Comparison of ENCODE assay signal across 22 cellular contexts in the genomic region with DNA sequence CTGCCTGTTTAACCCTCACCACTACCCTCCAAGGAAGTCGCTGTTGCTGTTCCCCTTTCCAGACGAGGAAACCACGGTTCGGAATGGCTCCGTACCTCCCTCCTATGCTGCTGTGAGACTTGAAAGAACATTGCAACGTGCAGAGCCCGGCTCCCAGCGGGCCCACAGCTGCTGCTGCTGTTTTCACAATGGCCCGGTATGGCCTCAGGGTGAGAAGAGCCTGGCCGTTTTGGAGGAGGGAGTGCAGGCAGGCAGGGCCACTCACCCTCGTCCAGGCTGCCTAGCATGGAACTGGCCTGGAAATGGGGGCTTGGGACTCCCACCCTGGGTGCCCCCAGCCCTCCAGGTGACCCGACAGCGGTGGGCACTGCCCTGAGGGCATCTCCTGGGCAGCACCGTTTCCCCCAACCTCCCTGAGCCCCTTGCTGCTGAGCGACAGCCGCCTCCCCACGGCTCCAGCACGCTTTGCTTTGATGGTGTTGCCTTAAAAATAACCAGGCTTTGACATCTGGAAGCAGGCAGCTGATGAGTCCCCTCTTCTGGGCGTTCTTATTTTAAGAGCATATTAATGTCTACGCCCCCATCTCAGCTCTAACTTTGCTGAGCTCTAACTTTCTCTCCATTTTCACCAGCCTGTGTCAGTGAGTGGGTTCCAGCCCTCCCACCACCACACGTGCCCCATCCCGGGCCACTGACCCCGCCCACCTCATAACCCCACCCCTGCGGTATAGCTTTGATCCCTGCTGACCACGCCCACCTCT.
DNase-seq lines count a peak whose midpoint lies in the region; ATAC-seq, FAIRE-seq and TF ChIP-seq lines count a peak whose summit lies in the region.
"Had no signal": no experiment of that assay in that cellular context is flagged by ENCODE, and none has a peak within 500 bp of the region (broad histone marks: within the 10 kb centered on the region; RNA-seq: fewer than 3 reads in every experiment).

No MANE protein-coding gene starts in this region.

- H3K4me3 ChIP-seq in left ventricle myocardium inferior, result no peak overlapping the region
- no peak overlapping the region for H3K4me3 ChIP-seq in K562
- H3K4me3 ChIP-seq: adrenal gland, colonic mucosa, mucosa of descending colon, upper lobe of left lung had no signal

- no peak overlapping the region for H3K4me3 Mint-ChIP-seq in stimulated activated naive B cell treated with anti-CD40 and anti-IgM and Interleukin-4, amounts not matched to agents 10 μg/mL and 1 μg/mL and 100 μg/mL, for 72 hours
- H3K4me3 Mint-ChIP-seq: activated T-cell treated with anti-CD3 and anti-CD28 coated beads, Interleukin-2, amount 50 U/mL, for 4 hours; immature natural killer cell; nephron progenitor cell had no signal

- H3K9ac ChIP-seq in K562 (ENCODE audit: insufficient read depth in 1 of 2, low read depth in 2 of 2, low read length in 2 of 2), result no peak overlapping the region

- FAIRE-seq in K562 (lab: Jason Lieb, UNC), result no peak
- FAIRE-seq: endometrium had no signal

- peak; percentile 25 for DNase-seq in Right ventricle myocardium superior
- DNase-seq in left ventricle myocardium inferior, result no peak
- no peak for DNase-seq in K562 (ENCODE audit: extremely low read depth in 1 of 4, low spot score in 3 of 4)
- peak; percentile 64 for DNase-seq in iPS-NIHi7 (ENCODE audit: extremely low spot score)
- DNase-seq in RWPE1 (ENCODE audit: low spot score), result no peak
- no peak for DNase-seq in stimulated activated naive B cell treated with anti-CD40 and anti-IgM and Interleukin-4, amounts not matched to agents 10 μg/mL and 1 μg/mL and 100 μg/mL, for 72 hours
- DNase-seq in GM19238 (ENCODE audit: insufficient read length, low spot score), result no peak
- DNase-seq: activated naive CD4-positive, alpha-beta T cell; activated T-cell treated with anti-CD3 and anti-CD28 coated beads, Interleukin-2, amount 50 U/mL, for 4 hours; brain microvascular endothelial cell; colonic mucosa; immature natural killer cell; NCI-H1105 treated with DMSO at 0.1 percent for 48 hours; NCI-H2107; NCI-H510A treated with DMSO at 0.1 percent for 48 hours; upper lobe of left lung had no signal

- no peaks in the 10 kb centered on the region for H3K4me1 ChIP-seq in left ventricle myocardium inferior
- H3K4me1 ChIP-seq in K562 (replicated peaks in 1 of 2; ENCODE audit: control insufficient read depth in 2 of 2, insufficient read depth in 2 of 2, low read length in 2 of 2), result peaks cover 0 to 7% of the 10 kb centered on the region in 2 experiments; a peak in 2 of 5 replicates
- H3K4me1 ChIP-seq: colonic mucosa, upper lobe of left lung had no signal

- no peaks in the 10 kb centered on the region for H3K9me1 ChIP-seq in K562 (ENCODE audit: control insufficient read depth, insufficient read depth, low read length)

- TF ChIP-seq CTCF in left ventricle myocardium inferior (IDR thresholded peaks at IDR 0.05; ENCODE audit: borderline replicate concordance) (no peak), K562 (IDR thresholded peaks at IDR 0.05 in 2 of 3, conservative IDR thresholded peaks at IDR 0.05 in 1 of 3; ENCODE audit: insufficient read depth in 2 of 3, low read depth in 1 of 3, low read length in 3 of 3) (no peak), RWPE1 (conservative IDR thresholded peaks at IDR 0.05; ENCODE audit: low read depth) (no peak)

- TF ChIP-seq RAD21 in K562 (CRISPR knock-in tag; conservative IDR thresholded peaks at IDR 0.05 in 1 of 2, IDR thresholded peaks at IDR 0.05 in 1 of 2), result no peak

- intact Hi-C loops in Right ventricle myocardium superior (cut with DNase I), result no loop called here
- intact Hi-C loops in left ventricle myocardium inferior (cut with micrococcal nuclease), result no loop called here
- intact Hi-C loops in K562 (cut with micrococcal nuclease), result no loop called here

- H3K9me3 Mint-ChIP-seq in stimulated activated naive B cell treated with anti-CD40 and anti-IgM and Interleukin-4, amounts not matched to agents 10 μg/mL and 1 μg/mL and 100 μg/mL, for 72 hours, result peaks cover 9 to 12% of the 10 kb centered on the region in 2 donors
- H3K9me3 Mint-ChIP-seq: activated T-cell treated with anti-CD3 and anti-CD28 coated beads, Interleukin-2, amount 50 U/mL, for 4 hours; immature natural killer cell had no signal

- H3K36me3 ChIP-seq in left ventricle myocardium inferior (no peaks in the 10 kb centered on the region), K562 (ENCODE audit: control insufficient read depth, insufficient read depth, low read length) (no peaks in the 10 kb centered on the region)
- H3K36me3 ChIP-seq: adrenal gland, brain microvascular endothelial cell, colonic mucosa, upper lobe of left lung had no signal

- H3K79me2 ChIP-seq in K562 (ENCODE audit: control insufficient read depth, insufficient read depth, low read length), result no peaks in the 10 kb centered on the region

- in situ Hi-C loops in K562 (cut with MboI), result no loop called here

- ATAC-seq in Right ventricle myocardium superior (ENCODE audit: poor library complexity) (no peak), K562 (no peak), HG03432 (IDR thresholded peaks at IDR 0.05; ENCODE audit: unreplicated experiment) (no peak)
- ATAC-seq in stimulated activated naive B cell treated with anti-CD40 and anti-IgM and Interleukin-4, amounts not matched to agents 10 μg/mL and 1 μg/mL and 100 μg/mL, for 72 hours (replicated peaks), result no peak
- ATAC-seq: activated T-cell treated with anti-CD3 and anti-CD28 coated beads, Interleukin-2, amount 50 U/mL, for 4 hours had no signal

- H3K27me3 Mint-ChIP-seq in stimulated activated naive B cell treated with anti-CD40 and anti-IgM and Interleukin-4, amounts not matched to agents 10 μg/mL and 1 μg/mL and 100 μg/mL, for 72 hours, result peaks cover 56 to 64% of the 10 kb centered on the region in 2 donors

- no TSS peak for BruUV-seq in K562 (replicated peaks; lab: Mats Ljungman, UMichigan)

- H3K27me3 ChIP-seq in left ventricle myocardium inferior (ENCODE audit: low read depth) (peaks cover 71% of the 10 kb centered on the region), K562 (ENCODE audit: control insufficient read depth in 2 of 2, insufficient read depth in 2 of 2, low read length in 2 of 2) (peaks cover 4 to 41% of the 10 kb centered on the region in 2 experiments; a peak in 4 of 5 replicates)
- H3K27me3 ChIP-seq: adrenal gland, colonic mucosa had no signal

- H3K27ac ChIP-seq in left ventricle myocardium inferior (replicated peaks) (no peak overlapping the region), K562 (ENCODE audit: extremely low read depth, low read depth, low read length) (no peak overlapping the region), RWPE1 (no peak overlapping the region)
- H3K27ac ChIP-seq: adrenal gland, brain microvascular endothelial cell, C4-2B, colonic mucosa, upper lobe of left lung had no signal

- CTCF ChIA-PET in K562 (lab: Yijun Ruan, JAX; ENCODE audit: low intra/inter-chr PET ratio), result no interaction called here
- CTCF ChIA-PET in RWPE1 (lab: Yijun Ruan, JAX), result no interaction called here

- no peak for TF ChIP-seq POLR2A in K562 (conservative IDR thresholded peaks at IDR 0.05)

- H3K4me2 ChIP-seq in K562 (ENCODE audit: insufficient read depth, low read length), result no peak overlapping the region

- no peak for TF ChIP-seq EP300 in K562 (IDR thresholded peaks at IDR 0.05; ENCODE audit: low read length)

- H2AFZ ChIP-seq in K562 (ENCODE audit: low read depth, low read length), result no peak overlapping the region

- H4K20me1 ChIP-seq in K562 (replicated peaks; ENCODE audit: control insufficient read depth, insufficient read depth, low read length), result no peaks in the 10 kb centered on the region

- WGBS in K562 (ENCODE audit: insufficient coverage, low coverage, missing lambda C conversion rate), result 7% methylated on average over 17 of the region's 25 CpGs

- no peak overlapping the region for H3K27ac Mint-ChIP-seq in stimulated activated naive B cell treated with anti-CD40 and anti-IgM and Interleukin-4, amounts not matched to agents 10 μg/mL and 1 μg/mL and 100 μg/mL, for 72 hours
- H3K27ac Mint-ChIP-seq: immature natural killer cell, nephron progenitor cell had no signal

- POLR2A ChIA-PET in K562 (lab: Yijun Ruan, JAX) (no interaction called here), RWPE1 (lab: Yijun Ruan, JAX; ENCODE audit: low non-redundant PET) (no interaction called here)

- peaks cover 0 to 10% of the 10 kb centered on the region in 2 donors for H3K4me1 Mint-ChIP-seq in stimulated activated naive B cell treated with anti-CD40 and anti-IgM and Interleukin-4, amounts not matched to agents 10 μg/mL and 1 μg/mL and 100 μg/mL, for 72 hours
- H3K4me1 Mint-ChIP-seq: immature natural killer cell had no signal

- peaks cover 0 to 5% of the 10 kb centered on the region in 2 donors for H3K36me3 Mint-ChIP-seq in stimulated activated naive B cell treated with anti-CD40 and anti-IgM and Interleukin-4, amounts not matched to agents 10 μg/mL and 1 μg/mL and 100 μg/mL, for 72 hours
- H3K36me3 Mint-ChIP-seq: immature natural killer cell had no signal

- no peaks in the 10 kb centered on the region for H3K9me3 ChIP-seq in left ventricle myocardium inferior (replicated peaks)
- H3K9me3 ChIP-seq in K562 (replicated peaks; ENCODE audit: control insufficient read depth, insufficient read depth, low read depth, low read length), result no peaks in the 10 kb centered on the region
- H3K9me3 ChIP-seq: adrenal gland, colonic mucosa, mucosa of descending colon, upper lobe of left lung had no signal

TF ChIP-seq in K562, 482 proteins besides CTCF, POLR2A, EP300 and RAD21 (continues in another document):
- TF ChIP-seq TCF7 (IDR thresholded peaks at IDR 0.05; ENCODE audit: borderline replicate concordance) (peak; percentile 92; the same call in 1 of the 2 replicates), CTBP1 (IDR thresholded peaks at IDR 0.05; ENCODE audit: borderline replicate concordance) (no peak), PHF21A (IDR thresholded peaks at IDR 0.05; ENCODE audit: borderline replicate concordance, low read depth) (no peak), ZNF165 (CRISPR knock-in tag; IDR thresholded peaks at IDR 0.05; ENCODE audit: borderline replicate concordance) (no peak), CXXC5 (CRISPR knock-in tag; IDR thresholded peaks at IDR 0.05) (no peak), CC2D1A (IDR thresholded peaks at IDR 0.05) (no peak), HCFC1 (IDR thresholded peaks at IDR 0.05; ENCODE audit: low read depth, low read length) (no peak)
- TF ChIP-seq, protein P1, sequence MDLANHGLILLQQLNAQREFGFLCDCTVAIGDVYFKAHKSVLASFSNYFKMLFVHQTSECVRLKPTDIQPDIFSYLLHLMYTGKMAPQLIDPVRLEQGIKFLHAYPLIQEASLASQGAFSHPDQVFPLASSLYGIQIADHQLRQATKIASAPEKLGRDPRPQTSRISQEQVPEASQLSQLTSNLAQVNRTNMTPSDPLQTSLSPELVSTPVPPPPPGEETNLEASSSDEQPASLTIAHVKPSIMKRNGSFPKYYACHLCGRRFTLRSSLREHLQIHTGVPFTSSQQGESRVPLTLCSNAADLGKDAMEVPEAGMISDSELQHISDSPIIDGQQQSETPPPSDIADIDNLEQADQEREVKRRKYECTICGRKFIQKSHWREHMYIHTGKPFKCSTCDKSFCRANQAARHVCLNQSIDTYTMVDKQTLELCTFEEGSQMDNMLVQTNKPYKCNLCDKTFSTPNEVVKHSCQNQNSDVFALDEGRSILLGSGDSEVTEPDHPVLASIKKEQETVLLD (IDR thresholded peaks at IDR 0.05), result no peak

Comparison
In these comparisons a context has a peak if more than half of its experiments do, and no peak if none do; other contexts are left out.
1. DNase-seq: peak in Right ventricle myocardium superior (single experiment) and iPS-NIHi7 (single experiment); none in left ventricle myocardium inferior (single experiment), K562 (0 of 4), RWPE1 (single experiment), stimulated activated naive B cell treated with anti-CD40 and anti-IgM and Interleukin-4, amounts not matched to agents 10 μg/mL and 1 μg/mL and 100 μg/mL, for 72 hours (single experiment) and GM19238 (single experiment).